8 cellular contexts compared by ENCODE assay signal in the genomic region with DNA sequence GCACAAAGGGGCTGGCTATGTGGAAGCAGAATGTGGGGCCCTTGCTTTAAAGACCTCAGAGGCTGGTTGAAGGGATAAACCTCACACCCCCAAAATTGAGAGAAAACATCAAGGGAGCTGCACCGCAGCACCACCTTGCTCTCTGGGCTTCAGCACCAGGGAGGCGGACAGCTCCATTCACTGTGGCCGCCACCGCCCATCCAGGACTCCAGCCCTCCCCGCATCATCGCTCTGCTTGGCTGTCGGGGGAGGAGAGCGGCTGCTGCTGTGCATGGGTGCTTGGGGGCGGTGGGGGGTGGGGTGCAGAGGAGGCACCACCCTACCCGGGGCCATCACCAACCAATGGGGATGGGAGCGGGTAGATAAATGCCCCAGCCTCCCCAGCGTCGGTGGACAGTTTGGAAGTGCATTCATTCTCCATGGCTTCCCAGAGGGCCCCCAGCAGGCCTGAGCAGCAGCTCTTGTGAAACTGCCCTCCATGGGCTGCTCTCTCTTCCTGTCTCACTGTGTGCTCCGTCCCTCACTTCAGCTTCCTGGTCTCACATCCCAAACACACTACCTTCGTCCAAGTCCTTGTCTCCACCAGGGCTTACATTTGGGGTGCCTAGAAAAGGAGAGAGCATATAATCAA.
DNase-seq lines count a peak whose midpoint lies in the region; ATAC-seq and TF ChIP-seq lines count a peak whose summit lies in the region.

No MANE protein-coding gene starts in this region.

- H3K27me3 ChIP-seq in left ventricle myocardium inferior (ENCODE audit: low read depth) (peaks cover 81% of the 10 kb centered on the region), thyroid gland (no peaks in the 10 kb centered on the region)

- 16 to 33% methylated on average over 4 to 10 of the region's 15 CpGs for WGBS in thyroid gland, 2 donors

- no peaks in the 10 kb centered on the region for H3K4me1 ChIP-seq in left ventricle myocardium inferior
- no peaks in the 10 kb centered on the region for H3K4me1 ChIP-seq in thyroid gland

- H3K4me3 ChIP-seq in left ventricle myocardium inferior = no peak overlapping the region
- H3K4me3 ChIP-seq in thyroid gland (replicated peaks in 1 of 3) = no peak overlapping the region

- TF ChIP-seq CTCF in left ventricle myocardium inferior (IDR thresholded peaks at IDR 0.05; ENCODE audit: borderline replicate concordance) (no peak), thyroid gland (IDR thresholded peaks at IDR 0.05) (no peak)

- DNase-seq in Right ventricle myocardium superior = peak; percentile 65
- no peak for DNase-seq in cardiac septum (ENCODE audit: low spot score)
- peak; percentile 41 for DNase-seq in activated CD4-positive, alpha-beta T cell treated with anti-CD3 and anti-CD28 coated beads, Interleukin-2, amount 50 U/mL, for 1 hour
- peak; percentile 38 for DNase-seq in left ventricle myocardium inferior
- peak; percentile 36 to 58 for DNase-seq in thyroid gland
- no peak for DNase-seq in NCI-H2081 (lab: John Stamatoyannopoulos, UW)

- intact Hi-C loops in Right ventricle myocardium superior (cut with DNase I) = no loop called here
- intact Hi-C loops in cardiac septum (cut with DNase I) = no loop called here
- intact Hi-C loops in left ventricle myocardium inferior (cut with micrococcal nuclease) = no loop called here
- intact Hi-C loops in thyroid gland (cut with DNase I) = no loop called here

- no peaks in the 10 kb centered on the region for H3K36me3 ChIP-seq in left ventricle myocardium inferior
- H3K36me3 ChIP-seq in thyroid gland = no peaks in the 10 kb centered on the region

- ATAC-seq in Right ventricle myocardium superior (ENCODE audit: poor library complexity) (peak; percentile 52), GM18909 (IDR thresholded peaks at IDR 0.05; ENCODE audit: poor library complexity, unreplicated experiment) (no peak), HG02642 (IDR thresholded peaks at IDR 0.05; ENCODE audit: poor library complexity, unreplicated experiment) (no peak)

- H3K27ac ChIP-seq in left ventricle myocardium inferior (replicated peaks) = no peak overlapping the region
- no peak overlapping the region for H3K27ac ChIP-seq in thyroid gland

- H3K9me3 ChIP-seq in left ventricle myocardium inferior (replicated peaks) (peaks cover 29% of the 10 kb centered on the region), thyroid gland (no peaks in the 10 kb centered on the region)

- no peak for TF ChIP-seq POLR2A in thyroid gland (IDR thresholded peaks at IDR 0.05)

Comparison
In these comparisons a context has a peak if more than half of its experiments do, and no peak if none do; other contexts are left out.
1. DNase-seq: peak in Right ventricle myocardium superior (single experiment), activated CD4-positive, alpha-beta T cell treated with anti-CD3 and anti-CD28 coated beads, Interleukin-2, amount 50 U/mL, for 1 hour (single experiment), left ventricle myocardium inferior (single experiment) and thyroid gland (2 of 2); none in cardiac septum (single experiment) and NCI-H2081 (0 of 2).